In the genomic region with DNA sequence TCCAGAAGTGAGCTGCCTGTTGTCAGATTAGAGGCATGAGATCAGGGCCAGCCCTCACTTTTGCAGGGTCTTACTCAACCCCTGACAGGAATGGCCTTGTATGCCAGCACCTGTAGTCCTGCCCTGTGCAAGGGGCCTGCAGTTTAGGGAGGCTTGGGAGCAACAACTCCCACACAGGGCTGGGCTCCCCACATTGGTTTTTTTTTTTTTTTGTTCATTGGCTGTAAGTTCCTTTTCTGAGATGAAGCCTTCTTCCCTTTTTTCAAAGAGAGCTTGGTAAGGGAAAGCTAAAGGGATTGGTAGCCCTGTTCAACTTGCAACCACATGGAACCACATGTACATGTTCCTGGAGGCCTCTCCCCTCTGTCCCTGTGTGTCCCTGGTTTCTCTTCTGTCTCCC, we compare ENCODE assay signal across 19 cellular contexts. TPM values are rescaled to one million over a fixed set of nuclear protein-coding genes. Genes with fewer than 3 reads are reported as not detected.
DNase-seq lines count a peak whose midpoint lies in the region; ATAC-seq and TF ChIP-seq lines count a peak whose summit lies in the region.
"Had no signal": no experiment of that assay in that cellular context is flagged by ENCODE, and none has a peak within 500 bp of the region (broad histone marks: within the 10 kb centered on the region; RNA-seq: fewer than 3 reads in every experiment).

No MANE protein-coding gene starts in this region.

- H3K9me3 Mint-ChIP-seq in activated CD4-positive, alpha-beta T cell treated with anti-CD3 and anti-CD28 coated beads, Interleukin-2, amount 10 ng/mL, durations not matched to agents 24 days and 14 days = no peaks in the 10 kb centered on the region
- H3K9me3 Mint-ChIP-seq in dendritic cell treated with granulocyte-macrophage colony-stimulating factor and Interleukin-4, amounts not matched to agents 40 ng/mL and 50 ng/mL, for 4 days = peaks cover 6% of the 10 kb centered on the region
- H3K9me3 Mint-ChIP-seq in nephron progenitor cell = no peaks in the 10 kb centered on the region

- no peak overlapping the region for H3K27ac Mint-ChIP-seq in activated CD4-positive, alpha-beta T cell treated with anti-CD3 and anti-CD28 coated beads, Interleukin-2, amount 10 ng/mL, durations not matched to agents 24 days and 14 days
- H3K27ac Mint-ChIP-seq in dendritic cell treated with granulocyte-macrophage colony-stimulating factor and Interleukin-4, amounts not matched to agents 40 ng/mL and 50 ng/mL, for 4 days = peak overlapping the region; percentile 38
- no peak overlapping the region for H3K27ac Mint-ChIP-seq in nephron progenitor cell

- no peak overlapping the region for H3K4me3 Mint-ChIP-seq in activated CD4-positive, alpha-beta T cell treated with anti-CD3 and anti-CD28 coated beads, Interleukin-2, amount 10 ng/mL, durations not matched to agents 24 days and 14 days
- no peak overlapping the region for H3K4me3 Mint-ChIP-seq in dendritic cell treated with granulocyte-macrophage colony-stimulating factor and Interleukin-4, amounts not matched to agents 40 ng/mL and 50 ng/mL, for 4 days
- H3K4me3 Mint-ChIP-seq in nephron progenitor cell = no peak overlapping the region

- peaks cover 11% of the 10 kb centered on the region for H3K27me3 Mint-ChIP-seq in activated CD4-positive, alpha-beta T cell treated with anti-CD3 and anti-CD28 coated beads, Interleukin-2, amount 10 ng/mL, durations not matched to agents 24 days and 14 days
- H3K27me3 Mint-ChIP-seq in dendritic cell treated with granulocyte-macrophage colony-stimulating factor and Interleukin-4, amounts not matched to agents 40 ng/mL and 50 ng/mL, for 4 days = peaks cover 12% of the 10 kb centered on the region
- peaks cover 7% of the 10 kb centered on the region for H3K27me3 Mint-ChIP-seq in nephron progenitor cell (ENCODE audit: low read depth, poor library complexity)

- intact Hi-C loops in activated CD4-positive, alpha-beta T cell treated with anti-CD3 and anti-CD28 coated beads, Interleukin-2, amount 10 ng/mL, durations not matched to agents 24 days and 14 days (cut with micrococcal nuclease) = no loop called here
- intact Hi-C loops in dendritic cell treated with granulocyte-macrophage colony-stimulating factor and Interleukin-4, amounts not matched to agents 40 ng/mL and 50 ng/mL, for 4 days (cut with micrococcal nuclease) = loop anchor here (5.0 kb wide), 1 partner anchor 49 kb away; no protein-coding TSS in a partner anchor
- intact Hi-C loops in head of caudate nucleus (cut with DNase I) = no loop called here

- no peak for ATAC-seq in GM21786 (IDR thresholded peaks at IDR 0.05; ENCODE audit: unreplicated experiment)
- no peak for ATAC-seq in HG03175 (IDR thresholded peaks at IDR 0.05; ENCODE audit: unreplicated experiment)
- ATAC-seq: GM12878 had no signal

- DNase-seq in activated CD4-positive, alpha-beta T cell treated with anti-CD3 and anti-CD28 coated beads, Interleukin-2, amount 10 ng/mL, durations not matched to agents 24 days and 14 days = peak; percentile 48
- no peak for DNase-seq in activated CD4-positive, alpha-beta T cell treated with anti-CD3 and anti-CD28 coated beads, Interleukin-2, amount 50 U/mL, for 4 hours
- DNase-seq in SKM-1 (lab: John Stamatoyannopoulos, UW; ENCODE audit: unreplicated experiment) (peak; percentile 70), head of caudate nucleus (no peak), nephron progenitor cell (no peak)
- DNase-seq: 8988T, COR-L47, DMS53, HCEC 1CT, IMR-90, NCI-H187 treated with DMSO at 0.1 percent for 48 hours, NCI-H446 treated with DMSO at 0.1 percent for 48 hours, NCI-H82, RPMI8226 had no signal

- no peaks in the 10 kb centered on the region for H3K36me3 Mint-ChIP-seq in activated CD4-positive, alpha-beta T cell treated with anti-CD3 and anti-CD28 coated beads, Interleukin-2, amount 10 ng/mL, durations not matched to agents 24 days and 14 days (ENCODE audit: low read depth)
- H3K36me3 Mint-ChIP-seq in dendritic cell treated with granulocyte-macrophage colony-stimulating factor and Interleukin-4, amounts not matched to agents 40 ng/mL and 50 ng/mL, for 4 days (ENCODE audit: low read depth) = no peaks in the 10 kb centered on the region
- H3K36me3 Mint-ChIP-seq in nephron progenitor cell (ENCODE audit: low read depth) = no peaks in the 10 kb centered on the region

- H3K4me1 Mint-ChIP-seq in activated CD4-positive, alpha-beta T cell treated with anti-CD3 and anti-CD28 coated beads, Interleukin-2, amount 10 ng/mL, durations not matched to agents 24 days and 14 days = peaks cover 2% of the 10 kb centered on the region
- peaks cover 52% of the 10 kb centered on the region for H3K4me1 Mint-ChIP-seq in dendritic cell treated with granulocyte-macrophage colony-stimulating factor and Interleukin-4, amounts not matched to agents 40 ng/mL and 50 ng/mL, for 4 days (ENCODE audit: low read depth)
- peaks cover 26% of the 10 kb centered on the region for H3K4me1 Mint-ChIP-seq in nephron progenitor cell

- no peak for TF ChIP-seq CTCF in nephron progenitor cell (IDR thresholded peaks at IDR 0.05)

RNA-seq across cellular contexts. Expression of gene TNFAIP8L3, which starts 46.4 kb away (rescaled TPM):
- total RNA-seq in activated CD4-positive, alpha-beta T cell treated with anti-CD3 and anti-CD28 coated beads, Interleukin-2, amount 10 ng/mL, durations not matched to agents 24 days and 14 days = 0.52 and 0.77 TPM in 2 replicates
- total RNA-seq: GM12878, SK-MEL-5 had no signal

Comparison
In these comparisons a context has a peak if more than half of its experiments do, and no peak if none do; other contexts are left out.
1. DNase-seq: peak in activated CD4-positive, alpha-beta T cell treated with anti-CD3 and anti-CD28 coated beads, Interleukin-2, amount 10 ng/mL, durations not matched to agents 24 days and 14 days (single experiment) and SKM-1 (single experiment); none in activated CD4-positive, alpha-beta T cell treated with anti-CD3 and anti-CD28 coated beads, Interleukin-2, amount 50 U/mL, for 4 hours (0 of 2), head of caudate nucleus (0 of 42) and nephron progenitor cell (single experiment).